ENCODE assay signal across 1 cellular context in the genomic region with DNA sequence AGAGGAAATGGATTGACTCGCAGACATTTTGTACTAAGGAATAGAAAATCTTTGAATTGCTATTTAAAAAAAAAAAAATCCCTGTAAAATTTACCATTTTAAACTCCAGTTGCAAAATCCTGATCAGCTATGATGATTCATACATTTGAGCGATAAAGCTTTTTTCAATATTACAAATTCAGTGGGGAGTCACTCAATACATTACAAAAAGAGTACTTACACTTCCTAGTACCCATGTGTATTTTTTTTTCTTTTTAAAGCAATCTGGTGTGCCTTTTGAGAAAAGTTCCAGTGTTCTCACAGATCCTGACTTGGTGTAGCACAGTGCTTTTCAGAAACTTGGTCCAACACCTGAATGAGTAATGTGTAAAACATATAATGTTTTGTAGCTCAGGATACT.
A peak's percentile ranks its signal among the peaks of the same experiment; 100 is the strongest.
TF ChIP-seq lines count a peak whose summit lies in the region.

No MANE protein-coding gene starts in this region.

TF ChIP-seq in GM12878, 131 proteins besides CTCF, POLR2A, EP300 and RAD21:
- TF ChIP-seq, protein P1, sequence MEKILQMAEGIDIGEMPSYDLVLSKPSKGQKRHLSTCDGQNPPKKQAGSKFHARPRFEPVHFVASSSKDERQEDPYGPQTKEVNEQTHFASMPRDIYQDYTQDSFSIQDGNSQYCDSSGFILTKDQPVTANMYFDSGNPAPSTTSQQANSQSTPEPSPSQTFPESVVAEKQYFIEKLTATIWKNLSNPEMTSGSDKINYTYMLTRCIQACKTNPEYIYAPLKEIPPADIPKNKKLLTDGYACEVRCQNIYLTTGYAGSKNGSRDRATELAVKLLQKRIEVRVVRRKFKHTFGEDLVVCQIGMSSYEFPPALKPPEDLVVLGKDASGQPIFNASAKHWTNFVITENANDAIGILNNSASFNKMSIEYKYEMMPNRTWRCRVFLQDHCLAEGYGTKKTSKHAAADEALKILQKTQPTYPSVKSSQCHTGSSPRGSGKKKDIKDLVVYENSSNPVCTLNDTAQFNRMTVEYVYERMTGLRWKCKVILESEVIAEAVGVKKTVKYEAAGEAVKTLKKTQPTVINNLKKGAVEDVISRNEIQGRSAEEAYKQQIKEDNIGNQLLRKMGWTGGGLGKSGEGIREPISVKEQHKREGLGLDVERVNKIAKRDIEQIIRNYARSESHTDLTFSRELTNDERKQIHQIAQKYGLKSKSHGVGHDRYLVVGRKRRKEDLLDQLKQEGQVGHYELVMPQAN (conservative IDR thresholded peaks at IDR 0.05): no peak
- TF ChIP-seq RUNX3 (IDR thresholded peaks at IDR 0.05; ENCODE audit: low read length): no peak
- peak; percentile 29; the same call in 1 of the 2 replicates for TF ChIP-seq JUNB (IDR thresholded peaks at IDR 0.05)
- TF ChIP-seq, protein P2, sequence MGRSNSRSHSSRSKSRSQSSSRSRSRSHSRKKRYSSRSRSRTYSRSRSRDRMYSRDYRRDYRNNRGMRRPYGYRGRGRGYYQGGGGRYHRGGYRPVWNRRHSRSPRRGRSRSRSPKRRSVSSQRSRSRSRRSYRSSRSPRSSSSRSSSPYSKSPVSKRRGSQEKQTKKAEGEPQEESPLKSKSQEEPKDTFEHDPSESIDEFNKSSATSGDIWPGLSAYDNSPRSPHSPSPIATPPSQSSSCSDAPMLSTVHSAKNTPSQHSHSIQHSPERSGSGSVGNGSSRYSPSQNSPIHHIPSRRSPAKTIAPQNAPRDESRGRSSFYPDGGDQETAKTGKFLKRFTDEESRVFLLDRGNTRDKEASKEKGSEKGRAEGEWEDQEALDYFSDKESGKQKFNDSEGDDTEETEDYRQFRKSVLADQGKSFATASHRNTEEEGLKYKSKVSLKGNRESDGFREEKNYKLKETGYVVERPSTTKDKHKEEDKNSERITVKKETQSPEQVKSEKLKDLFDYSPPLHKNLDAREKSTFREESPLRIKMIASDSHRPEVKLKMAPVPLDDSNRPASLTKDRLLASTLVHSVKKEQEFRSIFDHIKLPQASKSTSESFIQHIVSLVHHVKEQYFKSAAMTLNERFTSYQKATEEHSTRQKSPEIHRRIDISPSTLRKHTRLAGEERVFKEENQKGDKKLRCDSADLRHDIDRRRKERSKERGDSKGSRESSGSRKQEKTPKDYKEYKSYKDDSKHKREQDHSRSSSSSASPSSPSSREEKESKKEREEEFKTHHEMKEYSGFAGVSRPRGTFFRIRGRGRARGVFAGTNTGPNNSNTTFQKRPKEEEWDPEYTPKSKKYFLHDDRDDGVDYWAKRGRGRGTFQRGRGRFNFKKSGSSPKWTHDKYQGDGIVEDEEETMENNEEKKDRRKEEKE (IDR thresholded peaks at IDR 0.05): no peak
- no peak for TF ChIP-seq RBBP5 (conservative IDR thresholded peaks at IDR 0.05)
- TF ChIP-seq NFIC (IDR thresholded peaks at IDR 0.05; ENCODE audit: low read depth, low read length): 0 out of 2 replicates have a peak, but pooled peaks have one; percentile 32
